Comparison of ENCODE assay signal across 8 cellular contexts in genomic region chr18:8696749-8697211, GRCh38. TPM values are rescaled to one million over a fixed set of nuclear protein-coding genes. Genes with fewer than 3 reads are reported as not detected.
DNase-seq lines count a peak whose midpoint lies in the region; ATAC-seq and TF ChIP-seq lines count a peak whose summit lies in the region.

No MANE protein-coding gene starts in this region.

- H3K27ac ChIP-seq in AG04450 (ENCODE audit: low read depth, low read length) (no peak overlapping the region), Karpas-422 (ENCODE audit: low read length) (no peak overlapping the region), cardiac muscle cell (no peak overlapping the region)

- no peak overlapping the region for H3K9ac ChIP-seq in Karpas-422 (ENCODE audit: low read length)

- no peaks in the 10 kb centered on the region for H4K20me1 ChIP-seq in Karpas-422 (ENCODE audit: insufficient read depth, low read depth, low read length)

- H3K79me2 ChIP-seq in Karpas-422 (ENCODE audit: low read length), result no peaks in the 10 kb centered on the region

- no peaks in the 10 kb centered on the region for H3K9me2 ChIP-seq in Karpas-422 (replicated peaks; ENCODE audit: insufficient read depth, low read length)

- H3K27me3 ChIP-seq in AG04450 (ENCODE audit: control insufficient read depth, insufficient read depth, low read length) (no peaks in the 10 kb centered on the region), Karpas-422 (ENCODE audit: low read length) (no peaks in the 10 kb centered on the region), cardiac muscle cell (peaks cover 7% of the 10 kb centered on the region)

- H3K4me1 ChIP-seq in Karpas-422 (ENCODE audit: low read length) (no peaks in the 10 kb centered on the region), cardiac muscle cell (ENCODE audit: low read depth) (no peaks in the 10 kb centered on the region)

- TF ChIP-seq CTCF in AG04450 (IDR thresholded peaks at IDR 0.05; ENCODE audit: low read depth, low read length) (peak; percentile 95), cardiac muscle cell (IDR thresholded peaks at IDR 0.05; ENCODE audit: low read depth, low read length) (peak; percentile 91)

- POLR2A ChIA-PET in AG04450 (lab: Yijun Ruan, JAX), result interaction anchor here (0.6 kb wide), 1 partner anchor 38 kb away, joined by 4 read pairs; no protein-coding TSS in a partner anchor

- ATAC-seq in GM18867 (IDR thresholded peaks at IDR 0.05; ENCODE audit: unreplicated experiment) (peak; percentile 59), sciatic nerve (peak; percentile 94)
- ATAC-seq in activated naive CD4-positive, alpha-beta T cell treated with anti-CD3 and anti-CD28 coated beads, Interleukin-2, amount 50 U/mL, for 72 hours, result peak; percentile 76 to 84

- H3K36me3 ChIP-seq in Karpas-422 (ENCODE audit: insufficient read depth, low read length), result no peaks in the 10 kb centered on the region
- H3K36me3 ChIP-seq in cardiac muscle cell, result no peaks in the 10 kb centered on the region

- H3K4me3 ChIP-seq in AG04450 (ENCODE audit: low read depth, low read length) (no peak overlapping the region), Karpas-422 (ENCODE audit: low read length) (no peak overlapping the region), cardiac muscle cell (no peak overlapping the region)

- intact Hi-C loops in sciatic nerve (cut with DNase I), result no loop called here

- H3K9me3 ChIP-seq in AG04450 (ENCODE audit: control insufficient read depth, insufficient read depth, low read length) (no peaks in the 10 kb centered on the region), Karpas-422 (ENCODE audit: low read length) (no peaks in the 10 kb centered on the region), cardiac muscle cell (ENCODE audit: low read depth) (no peaks in the 10 kb centered on the region)

- DNase-seq in AG04450 (ENCODE audit: low read depth, low spot score) (no peak), Karpas-422 (peak; percentile 82), SKM-1 treated with dmso at 0.1 percent for 144 hours (lab: John Stamatoyannopoulos, UW; ENCODE audit: unreplicated experiment) (peak; percentile 49), cardiac muscle cell (ENCODE audit: low read depth in 1 of 2, low spot score in 1 of 2) (peak; percentile 61 to 63), sciatic nerve (ENCODE audit: low spot score) (peak; percentile 87), GF-D8 (lab: John Stamatoyannopoulos, UW) (no peak)
- DNase-seq in activated naive CD4-positive, alpha-beta T cell treated with anti-CD3 and anti-CD28 coated beads, Interleukin-2, amount 50 U/mL, for 72 hours (ENCODE audit: low spot score in 2 of 2), result peak; percentile 66 to 86

- H3K4me2 ChIP-seq in Karpas-422 (ENCODE audit: low read depth, low read length, poor library complexity, severe bottlenecking), result no peak overlapping the region

- no peak overlapping the region for H2AFZ ChIP-seq in Karpas-422 (ENCODE audit: low read length)

- H3K36me3 Mint-ChIP-seq in activated naive CD4-positive, alpha-beta T cell treated with anti-CD3 and anti-CD28 coated beads, Interleukin-2, amount 50 U/mL, for 72 hours, result no peaks in the 10 kb centered on the region

- CTCF ChIA-PET in AG04450 (lab: Charles Lee), result interaction anchor here (0.5 to 4.0 kb wide), 37 partner anchors 8 to 906 kb away, joined by 3 to 50 read pairs (median 4); partner anchors contain the start of gene ANKRD12

- H3K27ac Mint-ChIP-seq in activated naive CD4-positive, alpha-beta T cell treated with anti-CD3 and anti-CD28 coated beads, Interleukin-2, amount 50 U/mL, for 72 hours, result no peak overlapping the region

- H3K9me3 Mint-ChIP-seq in activated naive CD4-positive, alpha-beta T cell treated with anti-CD3 and anti-CD28 coated beads, Interleukin-2, amount 50 U/mL, for 72 hours, result no peaks in the 10 kb centered on the region

RNA-seq across cellular contexts. Expression of gene MTCL1, which starts 8.6 kb away (rescaled TPM):
- polyA plus RNA-seq in AG04450 (2011; rRNA removed) (54.5 and 56.6 TPM in 2 replicates), cardiac muscle cell (1.8 and 3.5 TPM in 2 replicates)
- 119 and 120 TPM in 2 replicates for polyA minus RNA-seq in AG04450 (2011; rRNA and poly(A)+ RNA removed)
- 0.43 and 2.9 TPM in 2 replicates for total RNA-seq in Karpas-422 (2014; rRNA removed; shearing (Covaris generic); ENCODE audit: low replicate concordance)
- under 1 TPM; 0.06 to 0.66 TPM for total RNA-seq in activated naive CD4-positive, alpha-beta T cell treated with anti-CD3 and anti-CD28 coated beads, Interleukin-2, amount 50 U/mL, for 72 hours
- total RNA-seq in cardiac muscle cell (4.7 and 9.6 TPM in 2 replicates), sciatic nerve (14.6 TPM)

Comparison
In these comparisons a context has a peak if more than half of its experiments do, and no peak if none do; other contexts are left out.
1. DNase-seq: peak in Karpas-422 (single experiment), SKM-1 treated with dmso at 0.1 percent for 144 hours (single experiment), activated naive CD4-positive, alpha-beta T cell treated with anti-CD3 and anti-CD28 coated beads, Interleukin-2, amount 50 U/mL, for 72 hours (2 of 2), cardiac muscle cell (2 of 2) and sciatic nerve (single experiment); none in AG04450 (single experiment) and GF-D8 (single experiment).
2. Peak in every context shown above with its lines, with median percentiles within 50 percentile points of each other: ATAC-seq.